ENCODE assay signal across 28 cellular contexts in the genomic region with DNA sequence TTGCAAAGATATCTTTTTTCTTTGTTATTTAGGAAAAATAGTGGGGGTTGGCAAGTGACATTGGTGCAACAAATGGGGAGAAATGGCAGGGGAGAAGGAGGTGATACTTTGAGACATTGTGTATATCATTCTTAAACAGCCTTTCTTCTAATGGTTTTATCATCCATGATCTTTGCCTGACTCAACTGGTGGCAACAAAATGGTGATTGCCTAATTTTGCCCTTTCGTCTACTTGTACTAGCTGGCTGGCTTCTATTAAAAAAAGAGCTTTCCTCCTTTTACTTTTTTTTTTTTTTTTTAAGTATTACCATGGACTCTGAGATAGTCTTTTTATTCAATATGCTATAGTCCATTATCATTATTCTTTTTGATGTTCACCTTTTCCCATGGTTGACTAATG.
"Had no signal": no experiment of that assay in that cellular context is flagged by ENCODE, and none has a peak within 500 bp of the region (broad histone marks: within the 10 kb centered on the region; RNA-seq: fewer than 3 reads in every experiment).

No MANE protein-coding gene starts in this region.

- ATAC-seq: activated T-cell treated with anti-CD3 and anti-CD28 coated beads, Interleukin-2, amount 50 U/mL, for 72 hours; left ventricle myocardium superior; stimulated activated effector memory CD8-positive, alpha-beta T cell treated with anti-CD3 and anti-CD28 coated beads, Interleukin-12 subunit alpha, Interleukin-12 subunit beta, amount 100 ng/mL, for 72 hours; WTC11 had no signal

- H3K27me3 Mint-ChIP-seq: activated naive CD8-positive, alpha-beta T cell; dendritic cell treated with granulocyte-macrophage colony-stimulating factor and Interleukin-4, amounts not matched to agents 40 ng/mL and 50 ng/mL, for 4 days; naive B cell; stimulated activated naive CD8-positive, alpha-beta T cell treated with anti-CD3 and anti-CD28 coated beads, Interleukin-15, Interleukin-2, amounts not matched to agents 100 ng/mL and 50 ng/mL, for 24 hours had no signal

- FAIRE-seq: urothelium cell line had no signal

- H3K27me3 ChIP-seq: adrenal gland, ascending aorta, esophagus squamous epithelium, neutrophil, right lobe of liver had no signal

- H3K4me1 Mint-ChIP-seq: mesothelial cell of epicardium had no signal

- H3K4me3 ChIP-seq: adrenal gland, ascending aorta, esophagus squamous epithelium, right lobe of liver, skin epidermis, thoracic aorta had no signal

- H3K4me3 Mint-ChIP-seq: activated naive CD8-positive, alpha-beta T cell; activated T-cell treated with anti-CD3 and anti-CD28 coated beads, Interleukin-2, amount 50 U/mL, for 72 hours; brain; dendritic cell treated with granulocyte-macrophage colony-stimulating factor and Interleukin-4, amounts not matched to agents 40 ng/mL and 50 ng/mL, for 4 days; mesothelial cell of epicardium; nephron progenitor cell; stimulated activated effector memory CD8-positive, alpha-beta T cell treated with anti-CD3 and anti-CD28 coated beads, Interleukin-12 subunit alpha, Interleukin-12 subunit beta, amount 100 ng/mL, for 72 hours; stimulated activated naive CD8-positive, alpha-beta T cell treated with anti-CD3 and anti-CD28 coated beads, Interleukin-15, Interleukin-2, amounts not matched to agents 100 ng/mL and 50 ng/mL, for 24 hours; WTC11 had no signal

- H3K36me3 ChIP-seq: adrenal gland, ascending aorta, neutrophil, right lobe of liver, thoracic aorta had no signal

- DNase-seq: activated naive CD4-positive, alpha-beta T cell treated with Interleukin-2 at 50 U/mL for 16 hours; activated T-cell treated with anti-CD3 and anti-CD28 coated beads for 4 hours; activated T-cell treated with anti-CD3 and anti-CD28 coated beads, Interleukin-2, amount 50 U/mL, for 72 hours; adrenal gland; central memory CD4-positive, alpha-beta T cell; esophagus squamous epithelium; foreskin melanocyte; islet precursor cell; left ventricle myocardium superior; naive B cell; nephron progenitor cell; right lobe of liver; SK-N-SH; stimulated activated CD4-positive, alpha-beta T cell treated with anti-CD3 and anti-CD28 coated beads, Interleukin-12 subunit alpha, Interleukin-12 subunit beta, amount 100 ng/mL, for 4 hours; stimulated activated CD4-positive, alpha-beta T cell treated with anti-CD3 and anti-CD28 coated beads, Interleukin-4, amount 100 ng/mL, for 1 hour; T-helper 2 cell had no signal

- H3K9me3 Mint-ChIP-seq: activated T-cell treated with anti-CD3 and anti-CD28 coated beads, Interleukin-2, amount 50 U/mL, for 72 hours; brain; naive B cell; stimulated activated effector memory CD8-positive, alpha-beta T cell treated with anti-CD3 and anti-CD28 coated beads, Interleukin-12 subunit alpha, Interleukin-12 subunit beta, amount 100 ng/mL, for 72 hours; stimulated activated naive CD8-positive, alpha-beta T cell treated with anti-CD3 and anti-CD28 coated beads, Interleukin-15, Interleukin-2, amounts not matched to agents 100 ng/mL and 50 ng/mL, for 24 hours had no signal

- H3K27ac Mint-ChIP-seq: activated naive CD8-positive, alpha-beta T cell; activated T-cell treated with anti-CD3 and anti-CD28 coated beads, Interleukin-2, amount 50 U/mL, for 72 hours; brain; dendritic cell treated with granulocyte-macrophage colony-stimulating factor and Interleukin-4, amounts not matched to agents 40 ng/mL and 50 ng/mL, for 4 days; mesothelial cell of epicardium; stimulated activated effector memory CD8-positive, alpha-beta T cell treated with anti-CD3 and anti-CD28 coated beads, Interleukin-12 subunit alpha, Interleukin-12 subunit beta, amount 100 ng/mL, for 72 hours; WTC11 had no signal
